ENCODE assay signal across 11 cellular contexts in the genomic region with DNA sequence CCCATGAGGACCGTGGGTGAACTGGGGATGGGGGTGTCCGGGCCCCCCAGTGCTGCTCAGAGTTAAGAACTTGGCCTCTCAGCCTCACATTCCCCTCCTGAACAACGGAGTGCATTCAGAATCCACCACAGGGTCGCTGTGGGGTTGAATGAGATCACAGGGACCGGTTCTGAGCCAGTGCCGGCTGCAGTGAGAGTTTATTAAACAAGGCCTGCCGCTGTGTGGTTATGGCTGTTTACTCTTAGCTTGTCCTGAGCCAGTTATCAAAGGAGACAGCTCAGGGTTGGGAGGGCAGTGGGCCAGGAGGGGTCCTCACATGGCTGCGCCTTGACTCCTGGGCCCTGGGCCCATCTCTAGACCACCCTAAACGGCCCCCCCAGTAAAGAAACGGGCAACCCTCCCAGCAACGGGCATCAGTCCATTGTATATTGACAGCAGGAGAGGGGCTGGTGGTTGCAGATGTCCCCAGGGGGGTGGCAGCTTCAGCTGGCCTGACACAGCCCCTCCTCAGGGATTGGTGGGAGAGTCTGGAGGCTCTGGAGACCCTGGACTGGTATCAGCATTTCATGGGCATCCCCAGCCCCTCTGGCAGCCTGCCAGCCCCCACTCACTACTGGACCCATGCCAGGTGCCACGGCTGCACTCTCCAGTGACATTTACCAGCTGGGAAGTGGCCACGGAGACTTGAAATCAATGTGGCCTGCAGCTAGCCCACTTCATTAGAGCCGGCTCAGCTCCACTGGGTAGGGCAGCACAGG. TPM values are rescaled to one million over a fixed set of nuclear protein-coding genes. Genes with fewer than 3 reads are reported as not detected.
A peak's percentile ranks its signal among the peaks of the same experiment; 100 is the strongest.
DNase-seq lines count a peak whose midpoint lies in the region; ATAC-seq, FAIRE-seq and TF ChIP-seq lines count a peak whose summit lies in the region.
"Had no signal": no experiment of that assay in that cellular context is flagged by ENCODE, and none has a peak within 500 bp of the region (broad histone marks: within the 10 kb centered on the region; RNA-seq: fewer than 3 reads in every experiment).

No MANE protein-coding gene starts in this region.

- BruUV-seq in HepG2 (replicated peaks; lab: Mats Ljungman, UMichigan) (no TSS peak), MCF 10A (replicated peaks; lab: Mats Ljungman, UMichigan) (no TSS peak)

- H3K9ac ChIP-seq in HepG2 (ENCODE audit: insufficient read depth, low read depth, low read length) = no peak overlapping the region; the same call in 1 of the 2 replicates

- H3K4me1 ChIP-seq in HepG2 (ENCODE audit: insufficient read depth, low read length) = peaks cover 43% of the 10 kb centered on the region

- in situ Hi-C loops in HepG2 (cut with HindIII; ENCODE audit: extremely low pct_ligation_motif_present, low pct_unique_long_range_greater_than_20kb) = loop anchor here (5.0 to 10.0 kb wide), 2 partner anchors 303 to 380 kb away; a partner anchor contains a TSS

- no peaks in the 10 kb centered on the region for H3K36me3 ChIP-seq in HepG2 (replicated peaks in 1 of 2; ENCODE audit: control insufficient read depth in 1 of 2, insufficient read depth in 2 of 2, low read length in 2 of 2)

- no peak overlapping the region for H3K27ac Mint-ChIP-seq in MCF 10A (ENCODE audit: low read depth, unreplicated experiment)
- H3K27ac Mint-ChIP-seq: activated naive CD8-positive, alpha-beta T cell treated with anti-CD3 and anti-CD28 coated beads, Interleukin-2, amount 10 ng/mL, durations not matched to agents 7 days and 5 days had no signal

- peak overlapping the region in 1 of 3 experiments; percentile 48; a peak in 2 of 6 replicates for H3K4me3 ChIP-seq in HepG2 (replicated peaks in 1 of 3; ENCODE audit: insufficient read depth in 1 of 3, low read depth in 2 of 3, low read length in 3 of 3)

- H3K36me3 Mint-ChIP-seq in MCF 10A (ENCODE audit: insufficient read depth, unreplicated experiment) = no peaks in the 10 kb centered on the region
- H3K36me3 Mint-ChIP-seq: activated naive CD8-positive, alpha-beta T cell treated with anti-CD3 and anti-CD28 coated beads, Interleukin-2, amount 10 ng/mL, durations not matched to agents 7 days and 5 days had no signal

- ATAC-seq in HepG2 (peak; percentile 82), GM18867 (IDR thresholded peaks at IDR 0.05; ENCODE audit: unreplicated experiment) (no peak)

- no peaks in the 10 kb centered on the region for H3K4me1 Mint-ChIP-seq in MCF 10A (ENCODE audit: insufficient read depth, unreplicated experiment)

- no peak for TF ChIP-seq RAD21 in HepG2 (CRISPR knock-in tag; IDR thresholded peaks at IDR 0.05)

- H2AFZ ChIP-seq in HepG2 (ENCODE audit: low read length) = no peak overlapping the region

- TF ChIP-seq POLR2A in HepG2 (IDR thresholded peaks at IDR 0.05; ENCODE audit: insufficient read depth in 1 of 2, low read depth in 2 of 2, low read length in 2 of 2) = no peak

- H3K27ac ChIP-seq in HepG2 (ENCODE audit: extremely low read length, insufficient read depth, low read length) = no peak overlapping the region

- H3K9me3 Mint-ChIP-seq in MCF 10A (ENCODE audit: unreplicated experiment) = no peaks in the 10 kb centered on the region
- H3K9me3 Mint-ChIP-seq: activated naive CD8-positive, alpha-beta T cell treated with anti-CD3 and anti-CD28 coated beads, Interleukin-2, amount 10 ng/mL, durations not matched to agents 7 days and 5 days had no signal

- 0% methylated on average over 4 of the region's 14 CpGs for WGBS in HepG2 (ENCODE audit: low lambda C conversion rate)

- intact Hi-C loops in HepG2 (cut with micrococcal nuclease; ENCODE audit: unreplicated experiment) = loop anchor here (5.0 kb wide), 1 partner anchor 383 kb away; no protein-coding TSS in a partner anchor
- intact Hi-C loops in MCF 10A (cut with micrococcal nuclease) = loop anchor here (5.0 kb wide), 2 partner anchors 303 to 383 kb away; no protein-coding TSS in a partner anchor

- CTCF ChIA-PET in HepG2 (lab: Yijun Ruan, JAX; ENCODE audit: low intra/inter-chr PET ratio, low total read pairs) = no interaction called here
- CTCF ChIA-PET in MCF 10A (lab: Yijun Ruan, JAX) = interaction anchor here (0.6 kb wide), 1 partner anchor 15 kb away, joined by 3 read pairs; no protein-coding TSS in a partner anchor

- H3K4me2 ChIP-seq in HepG2 (ENCODE audit: low read depth, low read length) = peak overlapping the region; percentile 65

- TF ChIP-seq EP300 in HepG2 (IDR thresholded peaks at IDR 0.05; ENCODE audit: low read depth in 2 of 2, low read length in 2 of 2) (no peak; a peak in 1 of 4 replicates), HepG2 (CRISPR knock-in tag; IDR thresholded peaks at IDR 0.05; ENCODE audit: borderline replicate concordance) (peak; percentile 32; the same call in 1 of the 2 replicates)

- H3K4me3 Mint-ChIP-seq in MCF 10A (ENCODE audit: unreplicated experiment) = no peak overlapping the region
- H3K4me3 Mint-ChIP-seq: activated naive CD8-positive, alpha-beta T cell treated with anti-CD3 and anti-CD28 coated beads, Interleukin-2, amount 10 ng/mL, durations not matched to agents 7 days and 5 days had no signal

- peak; percentile 49; the same call in 1 of the 2 replicates for TF ChIP-seq CTCF in HepG2 (CRISPR knock-in tag; IDR thresholded peaks at IDR 0.05)
- TF ChIP-seq CTCF in MCF 10A (IDR thresholded peaks at IDR 0.05; ENCODE audit: unreplicated experiment) = no peak

- no peaks in the 10 kb centered on the region for H4K20me1 ChIP-seq in HepG2 (ENCODE audit: insufficient read depth, low read length)

- peak; percentile 72 for FAIRE-seq in HepG2 (lab: Jason Lieb, UNC)
- FAIRE-seq: G401.6 had no signal

- POLR2A ChIA-PET in HepG2 (lab: Yijun Ruan, JAX) (no interaction called here), MCF 10A (lab: Yijun Ruan, JAX) (interaction anchor here (0.6 kb wide), 1 partner anchor 82 kb away, joined by 4 read pairs; no protein-coding TSS in a partner anchor)

- H3K27me3 Mint-ChIP-seq in MCF 10A (ENCODE audit: insufficient read depth, unreplicated experiment) = no peaks in the 10 kb centered on the region

- no peaks in the 10 kb centered on the region for H3K9me3 ChIP-seq in HepG2 (ENCODE audit: low read length)

- no peaks in the 10 kb centered on the region for H3K79me2 ChIP-seq in HepG2 (ENCODE audit: insufficient read depth, low read length)

- H3K27me3 ChIP-seq in HepG2 (ENCODE audit: control insufficient read depth in 1 of 2, insufficient read depth in 2 of 2, low read length in 2 of 2) = peaks cover 5 to 44% of the 10 kb centered on the region in 2 experiments

- DNase-seq in AG20443 (ENCODE audit: low spot score) = peak; percentile 66
- DNase-seq in HK-2 (ENCODE audit: unreplicated experiment) = peak; percentile 20
- peak in 52 of 56 donors; percentile 34 to 88 (median 72) for DNase-seq in amygdala (lab: John Stamatoyannopoulos, UW)
- peak; percentile 83 for DNase-seq in HepG2 (ENCODE audit: low spot score)
- DNase-seq in OCI-M2 (lab: John Stamatoyannopoulos, UW; ENCODE audit: unreplicated experiment) = no peak
- no peak for DNase-seq in MCF 10A (ENCODE audit: unreplicated experiment)
- no peak for DNase-seq in T-helper 9 cell
- DNase-seq: activated naive CD8-positive, alpha-beta T cell treated with anti-CD3 and anti-CD28 coated beads, Interleukin-2, amount 10 ng/mL, durations not matched to agents 7 days and 5 days had no signal

TF ChIP-seq in HepG2, 621 proteins besides CTCF, POLR2A, EP300 and RAD21 (continues in another document):
- TF ChIP-seq MIER2 (CRISPR knock-in tag; IDR thresholded peaks at IDR 0.05) (peak; percentile 46; the same call in 1 of the 2 replicates), FOXA1 (IDR thresholded peaks at IDR 0.05) (no peak), FOXA1 (CRISPR knock-in tag; IDR thresholded peaks at IDR 0.05) (peak; percentile 92), HHEX (CRISPR knock-in tag; IDR thresholded peaks at IDR 0.05) (peak; percentile 71), ZNF749 (CRISPR knock-in tag; IDR thresholded peaks at IDR 0.05; ENCODE audit: borderline replicate concordance) (no peak), ZNF792 (CRISPR knock-in tag; IDR thresholded peaks at IDR 0.05) (0 out of 2 replicates have a peak, but pooled peaks have one; percentile 25), ZNF260 (CRISPR knock-in tag; IDR thresholded peaks at IDR 0.05; ENCODE audit: borderline replicate concordance, low read depth) (no peak), ZNF570 (CRISPR knock-in tag; IDR thresholded peaks at IDR 0.05; ENCODE audit: borderline replicate concordance) (no peak), STAG1 (CRISPR knock-in tag; IDR thresholded peaks at IDR 0.05) (peak; percentile 37), JARID2 (CRISPR knock-in tag; IDR thresholded peaks at IDR 0.05; ENCODE audit: insufficient replicate concordance) (no peak), ZNF484 (CRISPR knock-in tag; IDR thresholded peaks at IDR 0.05; ENCODE audit: borderline replicate concordance, low read depth) (no peak), ZNF274 (CRISPR knock-in tag; IDR thresholded peaks at IDR 0.05) (no peak), FOXO1 (CRISPR knock-in tag; IDR thresholded peaks at IDR 0.05) (peak; percentile 52; the same call in 1 of the 2 replicates), ZNF552 (CRISPR knock-in tag; IDR thresholded peaks at IDR 0.05; ENCODE audit: borderline replicate concordance) (no peak)

RNA-seq across cellular contexts. Expression of a gene that starts 15.1 kb away (rescaled TPM):
- not detected in 2 replicates for total RNA-seq in HepG2 (2016; rRNA removed; fragmentation: Illumina TruSeq; extraction: Trizol)
- not detected in 2 replicates for total RNA-seq in HepG2 (2016; cell fraction: cytosol; rRNA removed; fragmentation: Illumina TruSeq; extraction: Trizol; ENCODE audit: low read depth)
- not detected in 2 replicates for total RNA-seq in HepG2 (2016; cell fraction: insoluble cytoplasmic fraction; rRNA removed; fragmentation: Illumina TruSeq; extraction: Trizol)
- not detected in 2 replicates for total RNA-seq in HepG2 (2016; cell fraction: membrane; rRNA removed; fragmentation: Illumina TruSeq; extraction: Trizol)
- not detected in 2 replicates for total RNA-seq in HepG2 (2016; cell fraction: nucleus; rRNA removed; fragmentation: Illumina TruSeq; extraction: Trizol)
- polyA plus RNA-seq in HepG2 (2011; rRNA removed) = 0.08 TPM in 1 of 2 replicates, not detected in the other
- 0.01 TPM in 1 of 2 replicates, not detected in the other for polyA plus RNA-seq in HepG2 (2011; cell fraction: cytosol; rRNA removed)
- polyA plus RNA-seq in HepG2 (2011; cell fraction: nucleus; rRNA removed) = 0.11 and 0.12 TPM in 2 replicates
- polyA plus RNA-seq in HepG2 (2012) = 0.05 TPM in 2 replicates
- polyA plus RNA-seq in HepG2 (2016; cell fraction: cytosol; fragmentation: Illumina TruSeq; extraction: Trizol; ENCODE audit: low read depth) = not detected in 2 replicates
- polyA plus RNA-seq in HepG2 (2016; cell fraction: insoluble cytoplasmic fraction; fragmentation: Illumina TruSeq; extraction: Trizol; ENCODE audit: low read depth) = not detected in 2 replicates
- polyA plus RNA-seq in HepG2 (2016; cell fraction: membrane; fragmentation: Illumina TruSeq; extraction: Trizol; ENCODE audit: low read depth) = not detected in 2 replicates
- polyA plus RNA-seq in HepG2 (2016; cell fraction: nucleus; fragmentation: Illumina TruSeq; extraction: Trizol; ENCODE audit: insufficient read depth, low read depth) = not detected in 2 replicates
- not detected in 2 replicates for polyA minus RNA-seq in HepG2 (2011; rRNA and poly(A)+ RNA removed; ENCODE audit: low replicate concordance)
- not detected in 2 replicates for polyA minus RNA-seq in HepG2 (2011; cell fraction: cytosol; rRNA and poly(A)+ RNA removed)
- not detected in 2 replicates for polyA minus RNA-seq in HepG2 (2011; cell fraction: nucleus; rRNA and poly(A)+ RNA removed)
- total RNA-seq in MCF 10A (2022) = not detected in 2 replicates
- total RNA-seq: T-helper 2 cell treated with Interferon-gamma antibody and Interleukin-4, amounts not matched to agents 100 ng/mL and 5 ng/mL, for 36 hours had no signal

Comparison
In these comparisons a context has a peak if more than half of its experiments do, and no peak if none do; other contexts are left out.
1. DNase-seq: peak in AG20443 (single experiment), HK-2 (single experiment), amygdala (52 of 56) and HepG2 (single experiment); none in OCI-M2 (single experiment), MCF 10A (single experiment) and T-helper 9 cell (single experiment).